Comparison of ENCODE assay signal across 2 cellular contexts in genomic region chr3:184040010-184040409, GRCh38.
TF ChIP-seq lines count a peak whose summit lies in the region.

No MANE protein-coding gene starts in this region.

TF ChIP-seq in Ishikawa, 13 proteins besides CTCF, POLR2A, EP300 and RAD21:
- TF ChIP-seq REST (IDR thresholded peaks at IDR 0.05; ENCODE audit: low read depth) (no peak), YY1 (IDR thresholded peaks at IDR 0.05; ENCODE audit: low read depth) (0 out of 2 replicates have a peak, but pooled peaks have one; percentile 17)

TF ChIP-seq in liver, 16 proteins besides CTCF, POLR2A, EP300 and RAD21 (continued from another document):
- TF ChIP-seq GABPA (IDR thresholded peaks at IDR 0.05 in 1 of 2, conservative IDR thresholded peaks at IDR 0.05 in 1 of 2) = no peak
- TF ChIP-seq RXRA (IDR thresholded peaks at IDR 0.05) = no peak
- no peak for TF ChIP-seq ATF3 (IDR thresholded peaks at IDR 0.05)
- TF ChIP-seq YY1 (IDR thresholded peaks at IDR 0.05) = no peak
